Comparison of ENCODE assay signal across 1 cellular context in the genomic region with DNA sequence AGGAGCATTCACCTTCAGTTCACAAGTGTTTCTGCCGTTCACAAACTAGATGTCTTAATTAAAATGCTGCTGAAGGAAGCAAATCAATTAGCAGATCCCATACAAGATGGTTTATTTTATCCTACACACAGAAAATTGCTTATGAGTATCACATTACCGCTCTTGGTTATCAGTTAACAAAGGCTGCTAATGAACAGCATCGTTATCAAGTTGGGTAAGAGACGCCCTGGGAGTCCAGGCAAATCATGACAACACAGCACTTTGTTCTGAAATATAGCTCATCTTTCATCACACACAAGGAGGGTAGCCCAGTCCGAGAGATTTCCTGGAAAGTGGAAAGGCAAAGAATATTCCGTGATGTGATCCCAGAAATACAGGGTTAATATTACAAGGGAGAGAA.
TF ChIP-seq lines count a peak whose summit lies in the region.

No MANE protein-coding gene starts in this region.

TF ChIP-seq in IMR-90, 13 proteins besides CTCF, POLR2A, EP300 and RAD21:
- TF ChIP-seq MAZ (IDR thresholded peaks at IDR 0.05; ENCODE audit: borderline replicate concordance, low read depth, low read length): no peak
- no peak for TF ChIP-seq BHLHE40 (IDR thresholded peaks at IDR 0.05; ENCODE audit: low read depth, low read length)
- no peak for TF ChIP-seq CEBPB (IDR thresholded peaks at IDR 0.05; ENCODE audit: low read depth, low read length)
- TF ChIP-seq, protein P1, sequence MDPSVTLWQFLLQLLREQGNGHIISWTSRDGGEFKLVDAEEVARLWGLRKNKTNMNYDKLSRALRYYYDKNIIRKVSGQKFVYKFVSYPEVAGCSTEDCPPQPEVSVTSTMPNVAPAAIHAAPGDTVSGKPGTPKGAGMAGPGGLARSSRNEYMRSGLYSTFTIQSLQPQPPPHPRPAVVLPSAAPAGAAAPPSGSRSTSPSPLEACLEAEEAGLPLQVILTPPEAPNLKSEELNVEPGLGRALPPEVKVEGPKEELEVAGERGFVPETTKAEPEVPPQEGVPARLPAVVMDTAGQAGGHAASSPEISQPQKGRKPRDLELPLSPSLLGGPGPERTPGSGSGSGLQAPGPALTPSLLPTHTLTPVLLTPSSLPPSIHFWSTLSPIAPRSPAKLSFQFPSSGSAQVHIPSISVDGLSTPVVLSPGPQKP (IDR thresholded peaks at IDR 0.05; ENCODE audit: borderline replicate concordance, low read depth, low read length): no peak
- no peak for TF ChIP-seq NFE2L2 (IDR thresholded peaks at IDR 0.05; ENCODE audit: low read depth, low read length)
- TF ChIP-seq, protein P2, sequence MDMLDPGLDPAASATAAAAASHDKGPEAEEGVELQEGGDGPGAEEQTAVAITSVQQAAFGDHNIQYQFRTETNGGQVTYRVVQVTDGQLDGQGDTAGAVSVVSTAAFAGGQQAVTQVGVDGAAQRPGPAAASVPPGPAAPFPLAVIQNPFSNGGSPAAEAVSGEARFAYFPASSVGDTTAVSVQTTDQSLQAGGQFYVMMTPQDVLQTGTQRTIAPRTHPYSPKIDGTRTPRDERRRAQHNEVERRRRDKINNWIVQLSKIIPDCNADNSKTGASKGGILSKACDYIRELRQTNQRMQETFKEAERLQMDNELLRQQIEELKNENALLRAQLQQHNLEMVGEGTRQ (IDR thresholded peaks at IDR 0.05; ENCODE audit: low read depth, low read length): no peak
- no peak for TF ChIP-seq FOS (IDR thresholded peaks at IDR 0.05; ENCODE audit: low read depth, low read length)
TF ChIP-seq in IMR-90: peak in this region for 0.
